17 cellular contexts compared by ENCODE assay signal in the genomic region with DNA sequence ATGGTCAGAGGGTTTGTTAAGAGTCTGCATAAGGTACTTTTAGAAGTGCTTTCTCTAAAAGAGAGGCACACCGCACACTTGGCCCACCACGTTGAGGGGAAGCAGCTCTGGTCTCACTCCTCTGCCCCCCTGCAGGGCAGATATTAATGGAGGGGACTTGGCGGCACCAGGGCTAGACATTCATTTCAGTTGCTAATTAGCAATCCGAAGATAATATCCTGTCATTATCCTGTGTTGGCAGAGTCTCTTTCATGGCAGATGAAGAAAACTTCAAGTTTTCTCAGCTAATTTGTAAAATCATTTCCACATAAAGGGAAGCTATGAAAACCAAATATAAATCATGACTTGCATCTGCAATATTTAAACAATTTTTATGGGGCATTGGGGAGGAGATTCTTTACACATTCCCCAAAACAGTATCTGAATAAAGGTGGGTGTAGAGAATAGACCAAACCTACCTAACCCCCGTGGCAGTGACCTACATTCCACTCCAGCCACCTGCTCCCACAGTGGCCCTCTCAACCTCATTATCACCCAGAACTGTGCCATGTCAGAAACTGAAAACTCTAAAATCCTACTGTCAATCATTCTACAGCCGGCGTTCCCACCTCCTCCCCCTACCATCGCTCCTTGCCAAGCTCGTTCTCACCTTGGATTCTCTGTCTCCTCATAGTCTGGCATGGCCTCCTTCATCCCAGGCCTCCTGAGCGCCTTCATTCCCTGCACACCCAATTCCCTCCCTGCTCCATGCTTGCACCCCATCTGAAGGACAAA.
"Had no signal": no experiment of that assay in that cellular context is flagged by ENCODE, and none has a peak within 500 bp of the region (broad histone marks: within the 10 kb centered on the region; RNA-seq: fewer than 3 reads in every experiment).

No MANE protein-coding gene starts in this region.

- H3K9me3 Mint-ChIP-seq: immature natural killer cell; naive thymus-derived CD4-positive, alpha-beta T cell; nephron progenitor cell had no signal

- FAIRE-seq: kidney, urothelium cell line had no signal

- DNase-seq: colonic mucosa; dermis blood vessel endothelial cell; foreskin keratinocyte; immature natural killer cell; kidney; left cardiac atrium; left ventricle myocardium superior; mesenchymal stem cell; naive thymus-derived CD4-positive, alpha-beta T cell; nephron progenitor cell; stimulated activated CD4-positive, alpha-beta T cell treated with anti-CD3 and anti-CD28 coated beads, Interleukin-2, amount 100 ng/mL, for 24 hours; stimulated activated naive CD4-positive, alpha-beta T cell; trophoblast cell had no signal

- H3K27ac Mint-ChIP-seq: nephron progenitor cell had no signal

- H3K4me1 ChIP-seq: colonic mucosa had no signal

- H3K36me3 Mint-ChIP-seq: immature natural killer cell had no signal

- H3K27ac ChIP-seq: colonic mucosa, foreskin keratinocyte, skin epidermis had no signal

- H3K36me3 ChIP-seq: colonic mucosa had no signal

- ATAC-seq: foreskin keratinocyte; left cardiac atrium; left ventricle myocardium superior; naive thymus-derived CD4-positive, alpha-beta T cell; sciatic nerve had no signal

- H3K27me3 ChIP-seq: colonic mucosa, foreskin keratinocyte had no signal

- H3K9me3 ChIP-seq: colonic mucosa had no signal

- H3K4me3 ChIP-seq: colonic mucosa, lung, skin epidermis had no signal

- H3K4me1 Mint-ChIP-seq: immature natural killer cell; naive thymus-derived CD4-positive, alpha-beta T cell; nephron progenitor cell had no signal

- H3K4me3 Mint-ChIP-seq: immature natural killer cell; naive thymus-derived CD4-positive, alpha-beta T cell; nephron progenitor cell had no signal
